11 cellular contexts compared by ENCODE assay signal in the genomic region with DNA sequence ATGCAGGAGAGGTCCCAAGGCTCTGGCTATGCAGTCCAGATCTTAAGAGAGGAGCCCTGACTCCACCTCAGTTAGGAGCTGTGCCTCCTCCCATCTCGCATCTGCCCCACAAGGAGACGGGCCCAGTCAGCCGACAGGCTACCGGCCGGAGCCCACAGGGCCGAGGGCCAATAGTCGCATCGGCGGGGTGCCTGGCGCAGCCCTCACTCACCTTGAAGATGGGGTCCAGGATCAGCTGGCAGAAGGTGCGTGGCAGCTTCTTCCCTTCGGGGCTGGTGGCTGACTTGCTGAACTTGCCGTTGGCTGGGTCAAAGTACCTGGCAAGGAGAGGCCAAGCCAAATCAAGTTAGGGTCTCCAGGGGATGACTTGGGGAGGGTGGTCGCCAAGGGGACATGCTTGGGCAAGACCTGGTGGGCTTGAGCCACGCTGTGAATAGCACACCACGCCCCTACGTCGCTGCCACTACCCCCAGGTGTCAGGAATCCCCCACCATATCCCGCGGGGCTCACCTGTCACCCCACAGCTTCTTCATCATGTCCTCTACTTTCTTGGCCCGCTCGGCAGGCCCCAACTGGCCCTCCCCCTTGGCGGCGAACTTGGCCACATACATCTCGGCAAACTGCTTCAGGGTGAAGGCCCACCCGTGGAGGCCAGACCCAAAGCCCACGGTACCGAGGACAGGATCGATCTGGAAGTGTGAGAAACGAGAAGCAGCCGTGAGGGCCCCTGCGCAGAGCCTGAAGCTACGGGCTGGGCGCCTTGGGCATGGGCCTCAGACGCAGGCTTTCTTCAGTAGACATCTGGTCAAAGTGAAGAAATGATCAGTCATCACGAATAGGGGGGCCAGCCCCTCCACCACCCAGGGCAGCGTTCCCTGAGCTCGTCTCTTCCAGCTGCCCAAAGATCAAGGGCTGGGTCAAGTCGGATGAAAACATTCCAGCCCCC. TPM values are rescaled to one million over a fixed set of nuclear protein-coding genes. Genes with fewer than 3 reads are reported as not detected.
A peak's percentile ranks its signal among the peaks of the same experiment; 100 is the strongest.
DNase-seq lines count a peak whose midpoint lies in the region; ATAC-seq and TF ChIP-seq lines count a peak whose summit lies in the region.
"Had no signal": no experiment of that assay in that cellular context is flagged by ENCODE, and none has a peak within 500 bp of the region (broad histone marks: within the 10 kb centered on the region; RNA-seq: fewer than 3 reads in every experiment).

No MANE protein-coding gene starts in this region.

- H4K8ac ChIP-seq in mesendoderm (ENCODE audit: low read depth, low read length): no peak overlapping the region

- in situ Hi-C loops in GM23248 (cut with MboI): no loop called here

- no peaks in the 10 kb centered on the region for H3K9me3 Mint-ChIP-seq in activated T-cell treated with anti-CD3 and anti-CD28 coated beads, Interleukin-2, amount 50 U/mL, for 72 hours

- no peak overlapping the region for H3K4ac ChIP-seq in mesendoderm (ENCODE audit: low read depth, low read length)

- no peak overlapping the region for H3K23ac ChIP-seq in mesendoderm (ENCODE audit: low read length)

- H3K4me1 ChIP-seq in GM23248 (ENCODE audit: insufficient read depth) (peaks cover 11% of the 10 kb centered on the region), mesendoderm (ENCODE audit: control insufficient read depth, low read depth, low read length) (peaks cover 4% of the 10 kb centered on the region)

- H4K5ac ChIP-seq in mesendoderm (ENCODE audit: low read length): no peak overlapping the region

- H2BK120ac ChIP-seq in mesendoderm (ENCODE audit: low read depth, low read length): no peak overlapping the region

- no peaks in the 10 kb centered on the region for H3K27me3 Mint-ChIP-seq in activated T-cell treated with anti-CD3 and anti-CD28 coated beads, Interleukin-2, amount 50 U/mL, for 72 hours (ENCODE audit: low read depth)

- H3K27ac Mint-ChIP-seq in activated T-cell treated with anti-CD3 and anti-CD28 coated beads, Interleukin-2, amount 50 U/mL, for 72 hours: peak overlapping the region; percentile 75

- H3K79me2 ChIP-seq in GM23248 (ENCODE audit: insufficient read depth) (peaks cover 87% of the 10 kb centered on the region), mesendoderm (ENCODE audit: control insufficient read depth, insufficient read depth, low read length) (peaks cover 75% of the 10 kb centered on the region)

- H2AK5ac ChIP-seq in mesendoderm (ENCODE audit: low read length): no peak overlapping the region

- peaks cover 50% of the 10 kb centered on the region for H3F3A ChIP-seq in GM23248 (ENCODE audit: insufficient read depth)

- H3K4me3 ChIP-seq in GM23248 (0 out of 2 replicates have a peak overlapping the region, but pooled peaks have one; percentile 97), mesendoderm (ENCODE audit: low read length) (no peak overlapping the region)

- peak; percentile 36 for DNase-seq in GM23248
- DNase-seq in activated T-cell treated with anti-CD3 and anti-CD28 coated beads, Interleukin-2, amount 50 U/mL, for 72 hours: no peak
- no peak for DNase-seq in mesendoderm
- DNase-seq in GM19238 (ENCODE audit: insufficient read length, low spot score): no peak
- DNase-seq in LoVo (ENCODE audit: low spot score): no peak
- no peak for DNase-seq in DMS 273 treated with DMSO at 0.1 percent for 48 hours (lab: John Stamatoyannopoulos, UW)
- no peak for DNase-seq in NK-92 (lab: John Stamatoyannopoulos, UW; ENCODE audit: unreplicated experiment)
- DNase-seq: dorsolateral prefrontal cortex, occipital lobe, SW 1271 had no signal

- H2AFZ ChIP-seq in GM23248: no peak overlapping the region

- peaks cover 69% of the 10 kb centered on the region for H3K36me3 ChIP-seq in GM23248 (ENCODE audit: low read depth)
- peaks cover 60% of the 10 kb centered on the region for H3K36me3 ChIP-seq in mesendoderm (ENCODE audit: control insufficient read depth, insufficient read depth, low read length)

- no peak overlapping the region for H3K56ac ChIP-seq in mesendoderm (ENCODE audit: low read length)

- peak overlapping the region; percentile 94 for H3K27ac ChIP-seq in 22Rv1
- peak overlapping the region; percentile 20; the same call in 1 of the 2 replicates for H3K27ac ChIP-seq in GM23248
- H3K27ac ChIP-seq in mesendoderm (ENCODE audit: low read depth, low read length): peak overlapping the region; percentile 14

- no peak for ATAC-seq in activated T-cell treated with anti-CD3 and anti-CD28 coated beads, Interleukin-2, amount 50 U/mL, for 72 hours (replicated peaks in 1 of 2)

- no peaks in the 10 kb centered on the region for H3K9me3 ChIP-seq in GM23248 (ENCODE audit: low read depth)

- H3K9ac ChIP-seq in GM23248: 0 out of 2 replicates have a peak overlapping the region, but pooled peaks have one; percentile 17
- H3K9ac ChIP-seq in mesendoderm (ENCODE audit: low read length): peak overlapping the region; percentile 99

- peaks cover 31% of the 10 kb centered on the region for H4K20me1 ChIP-seq in GM23248 (ENCODE audit: insufficient read depth)

- no peak overlapping the region for H2BK5ac ChIP-seq in mesendoderm (ENCODE audit: low read length)

- H3K9me2 ChIP-seq in GM23248 (ENCODE audit: insufficient read depth): no peaks in the 10 kb centered on the region

- peaks cover 35% of the 10 kb centered on the region for H3K79me1 ChIP-seq in mesendoderm (ENCODE audit: low read length)

- no peak overlapping the region for H3K4me2 ChIP-seq in GM23248 (ENCODE audit: unreplicated experiment)
- H3K4me2 ChIP-seq in mesendoderm (ENCODE audit: low read length): no peak overlapping the region

- H2BK15ac ChIP-seq in mesendoderm (replicated peaks; ENCODE audit: low read depth): no peak overlapping the region

- WGBS in GM23248 (ENCODE audit: low coverage in 1 of 2, low lambda C conversion rate in 2 of 2, missing lambda C conversion rate in 2 of 2), 2 experiments: 75 to 81% methylated on average over 39 of the region's 39 CpGs
- WGBS in mesendoderm (ENCODE audit: extremely low coverage, insufficient coverage, low lambda C conversion rate): no CpG with 5 or more reads among the region's 39 CpGs

- H3K4me1 Mint-ChIP-seq in activated T-cell treated with anti-CD3 and anti-CD28 coated beads, Interleukin-2, amount 50 U/mL, for 72 hours (ENCODE audit: low read depth): peaks cover 61% of the 10 kb centered on the region

- no peaks in the 10 kb centered on the region for H3K27me3 ChIP-seq in GM23248 (replicated peaks; ENCODE audit: insufficient read depth)
- no peaks in the 10 kb centered on the region for H3K27me3 ChIP-seq in mesendoderm (ENCODE audit: insufficient read depth, low read length, poor library complexity)
- H3K27me3 ChIP-seq: dorsolateral prefrontal cortex had no signal

- no peak for TF ChIP-seq CTCF in 22Rv1 (IDR thresholded peaks at IDR 0.05)

- H3K4me3 Mint-ChIP-seq in activated T-cell treated with anti-CD3 and anti-CD28 coated beads, Interleukin-2, amount 50 U/mL, for 72 hours: peak overlapping the region; percentile 94 to 95

- no peak overlapping the region for H3K18ac ChIP-seq in mesendoderm (ENCODE audit: low read length)

- H3K36me3 Mint-ChIP-seq in activated T-cell treated with anti-CD3 and anti-CD28 coated beads, Interleukin-2, amount 50 U/mL, for 72 hours (ENCODE audit: insufficient read depth in 2 of 2): peaks cover 23 to 45% of the 10 kb centered on the region in 2 donors

RNA-seq across cellular contexts. Expression of gene EEF2, which starts 3.3 kb away (rescaled TPM):
- 2,755 and 2,906 TPM in 2 replicates for total RNA-seq in GM23248 (2014; rRNA removed; shearing (Covaris generic))
- 326 and 331 TPM in 2 replicates for polyA plus RNA-seq in GM23248 (2016; fragmentation: Nextera tagmentation; extraction: Ambion mirVana)
- 1,000 to 10,000 TPM; 3,876 to 4,058 TPM for total RNA-seq in activated T-cell treated with anti-CD3 and anti-CD28 coated beads, Interleukin-2, amount 50 U/mL, for 72 hours
- 1,945 TPM for polyA plus RNA-seq in mesendoderm (2013, experiment 1 of 2)
- 1,914 TPM for polyA plus RNA-seq in mesendoderm (2013, experiment 2 of 2)

RNA-seq across cellular contexts. Expression of gene DAPK3, which starts 11.1 kb away (rescaled TPM):
- 167 and 194 TPM in 2 replicates for total RNA-seq in GM23248 (2014; rRNA removed; shearing (Covaris generic))
- 47.6 and 51.1 TPM in 2 replicates for polyA plus RNA-seq in GM23248 (2016; fragmentation: Nextera tagmentation; extraction: Ambion mirVana)
- 10 to 100 TPM; 33.8 to 45.9 TPM for total RNA-seq in activated T-cell treated with anti-CD3 and anti-CD28 coated beads, Interleukin-2, amount 50 U/mL, for 72 hours
- 96.8 TPM for polyA plus RNA-seq in mesendoderm (2013, experiment 1 of 2)
- 100 TPM for polyA plus RNA-seq in mesendoderm (2013, experiment 2 of 2)

RNA-seq across cellular contexts. Expression of gene PIAS4, which starts 25.5 kb away (rescaled TPM):
- total RNA-seq in GM23248 (2014; rRNA removed; shearing (Covaris generic)): 16.8 and 21.0 TPM in 2 replicates
- 6.9 and 9.1 TPM in 2 replicates for polyA plus RNA-seq in GM23248 (2016; fragmentation: Nextera tagmentation; extraction: Ambion mirVana)
- total RNA-seq in activated T-cell treated with anti-CD3 and anti-CD28 coated beads, Interleukin-2, amount 50 U/mL, for 72 hours: 10 to 100 TPM; 33.4 TPM
- 63.4 TPM for polyA plus RNA-seq in mesendoderm (2013, experiment 1 of 2)
- 63.3 TPM for polyA plus RNA-seq in mesendoderm (2013, experiment 2 of 2)

RNA-seq across cellular contexts. Expression of gene NMRK2, which starts 49.1 kb away (rescaled TPM):
- total RNA-seq in GM23248 (2014; rRNA removed; shearing (Covaris generic)): not detected in 2 replicates
- polyA plus RNA-seq in GM23248 (2016; fragmentation: Nextera tagmentation; extraction: Ambion mirVana): not detected in 2 replicates
- not detected for total RNA-seq in activated T-cell treated with anti-CD3 and anti-CD28 coated beads, Interleukin-2, amount 50 U/mL, for 72 hours
- 23.5 TPM for polyA plus RNA-seq in mesendoderm (2013, experiment 1 of 2)
- polyA plus RNA-seq in mesendoderm (2013, experiment 2 of 2): 22.6 TPM
- total RNA-seq: occipital lobe had no signal

Comparison
In these comparisons a context has a peak if more than half of its experiments do, and no peak if none do; other contexts are left out.
1. H3K27ac ChIP-seq: peak in every context shown above with its lines; median percentile 94 in 22Rv1; 20 in GM23248; 14 in mesendoderm.